In genomic region chr3:10378742-10379141, GRCh38 we compare ENCODE assay signal across 1 cellular context.
TF ChIP-seq lines count a peak whose summit lies in the region.

No MANE protein-coding gene starts in this region.

TF ChIP-seq in IMR-90, 13 proteins besides CTCF, POLR2A, EP300 and RAD21 (continued from another document):
- TF ChIP-seq FOS (IDR thresholded peaks at IDR 0.05; ENCODE audit: low read depth, low read length) (no peak), SMC3 (IDR thresholded peaks at IDR 0.05; ENCODE audit: low read depth, low read length) (no peak), CEBPB (IDR thresholded peaks at IDR 0.05; ENCODE audit: low read depth, low read length) (no peak), MAZ (IDR thresholded peaks at IDR 0.05; ENCODE audit: borderline replicate concordance, low read depth, low read length) (no peak), MXI1 (IDR thresholded peaks at IDR 0.05; ENCODE audit: borderline replicate concordance, low read depth, low read length) (no peak)
